ENCODE assay signal across 8 cellular contexts in the genomic region with DNA sequence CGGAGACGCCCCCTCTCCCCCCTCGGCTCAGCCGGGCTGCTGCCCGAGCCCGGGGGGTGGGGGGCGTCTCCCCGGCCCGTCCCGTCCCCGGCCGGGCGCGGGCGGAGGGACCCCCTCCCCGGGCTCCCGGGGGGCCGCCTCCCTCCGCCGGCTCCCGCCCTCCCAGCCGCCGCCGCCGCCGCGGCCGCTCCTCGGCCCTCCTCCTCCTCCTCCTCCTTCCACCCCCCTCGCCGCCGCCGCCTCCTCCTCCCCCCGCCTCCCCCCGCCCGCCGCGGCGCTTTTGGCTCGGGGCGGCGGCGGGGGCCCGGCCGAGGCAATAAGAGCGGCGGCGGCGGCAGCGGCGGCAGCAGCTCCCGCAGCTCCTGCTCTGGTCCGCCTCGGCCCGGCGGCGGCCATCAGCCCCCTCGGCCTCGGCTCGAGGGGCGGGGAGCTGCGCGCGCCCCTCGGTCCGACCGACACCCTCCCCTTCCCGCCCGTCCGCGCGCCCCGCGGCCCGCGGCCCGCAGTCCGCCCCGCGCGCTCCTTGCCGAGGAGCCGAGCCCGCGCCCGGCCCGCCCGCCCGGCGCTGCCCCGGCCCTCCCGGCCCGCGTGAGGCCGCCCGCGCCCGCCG. TPM values are rescaled to one million over a fixed set of nuclear protein-coding genes. Genes with fewer than 3 reads are reported as not detected.
A peak's percentile ranks its signal among the peaks of the same experiment; 100 is the strongest.
DNase-seq lines count a peak whose midpoint lies in the region; ATAC-seq, FAIRE-seq and TF ChIP-seq lines count a peak whose summit lies in the region.

No MANE protein-coding gene starts in this region.

- H3K27me3 ChIP-seq in OCI-LY3 (ENCODE audit: low read depth, low read length) (no peaks in the 10 kb centered on the region), fibroblast of lung (ENCODE audit: control insufficient read depth, insufficient read depth, low read length) (peaks cover 3% of the 10 kb centered on the region)

- no peaks in the 10 kb centered on the region for H3K27me3 Mint-ChIP-seq in activated T-cell treated with anti-CD3 and anti-CD28 coated beads, Interleukin-2, amount 50 U/mL, for 72 hours (ENCODE audit: low read depth)
- H3K27me3 Mint-ChIP-seq in natural killer cell treated with Interleukin-12 subunit alpha and Interleukin-12 subunit beta and Interleukin-15 and Interleukin-18, amount 100 ng/mL, for 72 hours, result no peaks in the 10 kb centered on the region
- H3K27me3 Mint-ChIP-seq in stimulated activated naive CD8-positive, alpha-beta T cell treated with anti-CD3 and anti-CD28 coated beads, Interleukin-15, amount 100 ng/mL, for 72 hours, result no peaks in the 10 kb centered on the region

- H4K20me1 ChIP-seq in OCI-LY3 (ENCODE audit: insufficient read depth, low read length), result peaks cover 30% of the 10 kb centered on the region
- no peaks in the 10 kb centered on the region for H4K20me1 ChIP-seq in fibroblast of lung (ENCODE audit: control insufficient read depth, extremely low read depth, insufficient read depth, low read length)

- FAIRE-seq in GM12892 (lab: Jason Lieb, UNC), result peak; percentile 17

- H3K9me3 ChIP-seq in OCI-LY3 (ENCODE audit: insufficient read depth, low read length) (no peaks in the 10 kb centered on the region), fibroblast of lung (ENCODE audit: control insufficient read depth, insufficient read depth, low read depth, low read length) (no peaks in the 10 kb centered on the region)

- peak; percentile 30 for ATAC-seq in HG02885 (IDR thresholded peaks at IDR 0.05; ENCODE audit: poor library complexity, unreplicated experiment)
- peak; percentile 20 for ATAC-seq in activated T-cell treated with anti-CD3 and anti-CD28 coated beads, Interleukin-2, amount 50 U/mL, for 72 hours (replicated peaks in 1 of 2)
- peak; percentile 52 to 65 for ATAC-seq in natural killer cell treated with Interleukin-12 subunit alpha and Interleukin-12 subunit beta and Interleukin-15 and Interleukin-18, amount 100 ng/mL, for 72 hours
- peak; percentile 18 for ATAC-seq in stimulated activated naive CD8-positive, alpha-beta T cell treated with anti-CD3 and anti-CD28 coated beads, Interleukin-15, amount 100 ng/mL, for 72 hours

- TF ChIP-seq CTCF in OCI-LY3 (IDR thresholded peaks at IDR 0.05; ENCODE audit: low read depth, low read length), result no peak
- TF ChIP-seq CTCF in fibroblast of lung (conservative IDR thresholded peaks at IDR 0.05 in 1 of 2, IDR thresholded peaks at IDR 0.05 in 1 of 2; ENCODE audit: low read depth in 1 of 2, low read length in 2 of 2), result no peak

- TF ChIP-seq POLR2A in GM12892 (IDR thresholded peaks at IDR 0.05; ENCODE audit: low read depth, low read length), result peak; percentile 80; the same call in 1 of the 2 replicates

- H2AFZ ChIP-seq in OCI-LY3 (ENCODE audit: low read depth, low read length) (no peak overlapping the region), fibroblast of lung (ENCODE audit: low read length) (no peak overlapping the region)

- H3K4me3 ChIP-seq in OCI-LY3 (ENCODE audit: low read length) (peak overlapping the region; percentile 82), fibroblast of lung (replicated peaks in 1 of 4; ENCODE audit: control extremely low read depth in 1 of 4, insufficient read depth in 1 of 4, low read depth in 3 of 4, low read length in 4 of 4) (peak overlapping the region in 2 of 4 experiments; percentile 59 to 82)

- H3K36me3 ChIP-seq in OCI-LY3 (replicated peaks; ENCODE audit: low read depth, low read length) (peaks cover 11% of the 10 kb centered on the region), fibroblast of lung (ENCODE audit: control insufficient read depth, insufficient read depth, low read length) (no peaks in the 10 kb centered on the region)

- H3K79me2 ChIP-seq in OCI-LY3 (ENCODE audit: low read length), result peaks cover 73% of the 10 kb centered on the region
- peaks cover 42% of the 10 kb centered on the region for H3K79me2 ChIP-seq in fibroblast of lung (ENCODE audit: control insufficient read depth, insufficient read depth, low read length)

- no peaks in the 10 kb centered on the region for H3K9me3 Mint-ChIP-seq in activated T-cell treated with anti-CD3 and anti-CD28 coated beads, Interleukin-2, amount 50 U/mL, for 72 hours
- no peaks in the 10 kb centered on the region for H3K9me3 Mint-ChIP-seq in natural killer cell treated with Interleukin-12 subunit alpha and Interleukin-12 subunit beta and Interleukin-15 and Interleukin-18, amount 100 ng/mL, for 72 hours
- H3K9me3 Mint-ChIP-seq in stimulated activated naive CD8-positive, alpha-beta T cell treated with anti-CD3 and anti-CD28 coated beads, Interleukin-15, amount 100 ng/mL, for 72 hours, result no peaks in the 10 kb centered on the region

- H3K27ac ChIP-seq in OCI-LY3 (ENCODE audit: low read length) (peak overlapping the region; percentile 82), fibroblast of lung (ENCODE audit: insufficient read depth, low read length) (peak overlapping the region; percentile 59)

- peak overlapping the region; percentile 74 to 75 for H3K4me3 Mint-ChIP-seq in activated T-cell treated with anti-CD3 and anti-CD28 coated beads, Interleukin-2, amount 50 U/mL, for 72 hours
- H3K4me3 Mint-ChIP-seq in natural killer cell treated with Interleukin-12 subunit alpha and Interleukin-12 subunit beta and Interleukin-15 and Interleukin-18, amount 100 ng/mL, for 72 hours, result peak overlapping the region; percentile 98
- peak overlapping the region; percentile 76 to 78 for H3K4me3 Mint-ChIP-seq in stimulated activated naive CD8-positive, alpha-beta T cell treated with anti-CD3 and anti-CD28 coated beads, Interleukin-15, amount 100 ng/mL, for 72 hours

- H3K27ac Mint-ChIP-seq in activated T-cell treated with anti-CD3 and anti-CD28 coated beads, Interleukin-2, amount 50 U/mL, for 72 hours, result peak overlapping the region; percentile 44
- peak overlapping the region in 1 of 2 donors; percentile 87 for H3K27ac Mint-ChIP-seq in natural killer cell treated with Interleukin-12 subunit alpha and Interleukin-12 subunit beta and Interleukin-15 and Interleukin-18, amount 100 ng/mL, for 72 hours
- H3K27ac Mint-ChIP-seq in stimulated activated naive CD8-positive, alpha-beta T cell treated with anti-CD3 and anti-CD28 coated beads, Interleukin-15, amount 100 ng/mL, for 72 hours, result no peak overlapping the region

- H3K4me2 ChIP-seq in OCI-LY3 (ENCODE audit: low read length) (peak overlapping the region; percentile 68), fibroblast of lung (ENCODE audit: extremely low read depth, insufficient read depth, low read length) (no peak overlapping the region)

- peak overlapping the region; percentile 88 for H3K9ac ChIP-seq in OCI-LY3 (ENCODE audit: low read length)
- peak overlapping the region; percentile 65 for H3K9ac ChIP-seq in fibroblast of lung (ENCODE audit: insufficient read depth, low read length)

- H3K36me3 Mint-ChIP-seq in activated T-cell treated with anti-CD3 and anti-CD28 coated beads, Interleukin-2, amount 50 U/mL, for 72 hours (ENCODE audit: insufficient read depth in 2 of 2), result peaks cover 12 to 13% of the 10 kb centered on the region in 2 donors
- H3K36me3 Mint-ChIP-seq in natural killer cell treated with Interleukin-12 subunit alpha and Interleukin-12 subunit beta and Interleukin-15 and Interleukin-18, amount 100 ng/mL, for 72 hours, result peaks cover 11% of the 10 kb centered on the region

- DNase-seq in GM12892 (ENCODE audit: insufficient read length) (peak; percentile 46), fibroblast of lung (ENCODE audit: low read depth in 2 of 2) (peak; percentile 64 to 69), NCI-H128 (lab: John Stamatoyannopoulos, UW; ENCODE audit: unreplicated experiment) (no peak)
- peak; percentile 73 to 76 for DNase-seq in activated T-cell treated with anti-CD3 and anti-CD28 coated beads, Interleukin-2, amount 50 U/mL, for 72 hours
- DNase-seq in natural killer cell treated with Interleukin-12 subunit alpha and Interleukin-12 subunit beta and Interleukin-15 and Interleukin-18, amount 100 ng/mL, for 72 hours (ENCODE audit: low spot score), result peak; percentile 74
- DNase-seq in stimulated activated naive CD8-positive, alpha-beta T cell treated with anti-CD3 and anti-CD28 coated beads, Interleukin-15, amount 100 ng/mL, for 72 hours, result peak; percentile 66 to 69

- peaks cover 30% of the 10 kb centered on the region for H3K4me1 ChIP-seq in OCI-LY3 (ENCODE audit: low read length)
- H3K4me1 ChIP-seq in fibroblast of lung (ENCODE audit: control insufficient read depth, extremely low read depth, insufficient read depth, low read length), result peaks cover 12% of the 10 kb centered on the region

- H3K4me1 Mint-ChIP-seq in activated T-cell treated with anti-CD3 and anti-CD28 coated beads, Interleukin-2, amount 50 U/mL, for 72 hours (ENCODE audit: low read depth), result peaks cover 47% of the 10 kb centered on the region
- peaks cover 25 to 34% of the 10 kb centered on the region in 2 donors for H3K4me1 Mint-ChIP-seq in natural killer cell treated with Interleukin-12 subunit alpha and Interleukin-12 subunit beta and Interleukin-15 and Interleukin-18, amount 100 ng/mL, for 72 hours (ENCODE audit: low read depth in 2 of 2)
- H3K4me1 Mint-ChIP-seq in stimulated activated naive CD8-positive, alpha-beta T cell treated with anti-CD3 and anti-CD28 coated beads, Interleukin-15, amount 100 ng/mL, for 72 hours, result peaks cover 54% of the 10 kb centered on the region

RNA-seq across cellular contexts. Expression of a gene that starts 38.7 kb away (rescaled TPM):
- polyA plus RNA-seq in GM12892 (2012; ENCODE audit: missing spikeins), result 586 TPM
- total RNA-seq in activated T-cell treated with anti-CD3 and anti-CD28 coated beads, Interleukin-2, amount 50 U/mL, for 72 hours, result 100 to 1,000 TPM; 781 to 820 TPM
- total RNA-seq in fibroblast of lung, result 256 and 421 TPM in 2 replicates
- polyA plus RNA-seq in fibroblast of lung, result 1,357 and 1,384 TPM in 2 replicates
- 970 and 1,051 TPM in 2 replicates for polyA plus RNA-seq in fibroblast of lung (2012)
- 2,729 and 3,468 TPM in 2 replicates for polyA minus RNA-seq in fibroblast of lung (ENCODE audit: low replicate concordance)
- 100 to 1,000 TPM; 459 to 740 TPM for total RNA-seq in natural killer cell treated with Interleukin-12 subunit alpha and Interleukin-12 subunit beta and Interleukin-15 and Interleukin-18, amount 100 ng/mL, for 72 hours

RNA-seq across cellular contexts. Expression of a gene that starts 40.5 kb away (rescaled TPM):
- 0.59 TPM for polyA plus RNA-seq in GM12892 (2012; ENCODE audit: missing spikeins)
- 1 to 10 TPM; 2.3 to 2.5 TPM for total RNA-seq in activated T-cell treated with anti-CD3 and anti-CD28 coated beads, Interleukin-2, amount 50 U/mL, for 72 hours
- total RNA-seq in fibroblast of lung, result 0.33 and 0.51 TPM in 2 replicates
- 0.28 and 0.32 TPM in 2 replicates for polyA plus RNA-seq in fibroblast of lung
- polyA plus RNA-seq in fibroblast of lung (2012), result 0.59 and 0.74 TPM in 2 replicates
- polyA minus RNA-seq in fibroblast of lung (ENCODE audit: low replicate concordance), result not detected in 2 replicates
- total RNA-seq in natural killer cell treated with Interleukin-12 subunit alpha and Interleukin-12 subunit beta and Interleukin-15 and Interleukin-18, amount 100 ng/mL, for 72 hours, result 1 to 10 TPM in 1 of 2 donors, under 1 TPM in 1; 0.29 to 4.7 TPM
